ENCODE assay signal across 18 cellular contexts in the genomic region with DNA sequence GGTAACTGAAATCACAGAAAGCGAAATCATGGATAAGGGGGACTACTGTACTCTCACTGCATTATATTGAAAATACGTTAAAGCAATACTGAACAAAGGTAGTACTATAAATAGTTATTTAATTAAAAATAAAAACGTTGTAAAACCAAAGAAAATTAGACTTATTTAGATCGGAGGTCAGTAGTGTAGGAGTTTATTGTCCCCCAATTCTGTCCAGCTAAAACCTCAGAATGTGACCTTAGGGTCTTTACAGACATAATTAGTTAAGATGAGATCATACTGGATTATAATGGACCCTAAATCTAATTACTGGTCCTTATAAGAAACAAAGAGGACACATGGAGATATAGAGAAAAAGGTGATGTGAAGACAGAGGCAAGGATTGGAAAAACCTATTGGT.
DNase-seq lines count a peak whose midpoint lies in the region; ATAC-seq, FAIRE-seq and TF ChIP-seq lines count a peak whose summit lies in the region.
"Had no signal": no experiment of that assay in that cellular context is flagged by ENCODE, and none has a peak within 500 bp of the region (broad histone marks: within the 10 kb centered on the region; RNA-seq: fewer than 3 reads in every experiment).

No MANE protein-coding gene starts in this region.

- H3K4me3 Mint-ChIP-seq in astrocyte (ENCODE audit: unreplicated experiment) = peak overlapping the region; percentile 34
- H3K4me3 Mint-ChIP-seq: CD8-positive, alpha-beta T cell had no signal

- no peaks in the 10 kb centered on the region for H4K20me1 ChIP-seq in SK-N-SH (ENCODE audit: insufficient read depth)
- H4K20me1 ChIP-seq in astrocyte (ENCODE audit: insufficient read depth, low read length) = no peaks in the 10 kb centered on the region

- H3K4me3 ChIP-seq in SK-N-SH (ENCODE audit: low read depth in 2 of 2, low read length in 1 of 2) = no peak overlapping the region
- H3K4me3 ChIP-seq in astrocyte (ENCODE audit: insufficient read depth, low read depth, low read length) = no peak overlapping the region
- H3K4me3 ChIP-seq: BLaER1, HAP-1 had no signal

- H3K4me1 Mint-ChIP-seq in astrocyte (ENCODE audit: low read depth, unreplicated experiment) = peaks cover 47% of the 10 kb centered on the region

- no peaks in the 10 kb centered on the region for H3K9me3 ChIP-seq in SK-N-SH
- H3K9me3 ChIP-seq in astrocyte (ENCODE audit: insufficient read depth, low read depth, low read length) = no peaks in the 10 kb centered on the region
- H3K9me3 ChIP-seq: HAP-1 had no signal

- no peak overlapping the region for H3K27ac ChIP-seq in SK-N-SH (ENCODE audit: low read depth in 2 of 2, low read length in 1 of 2)
- no peak overlapping the region for H3K27ac ChIP-seq in astrocyte (ENCODE audit: low read depth, low read length)
- H3K27ac ChIP-seq: 22Rv1, BLaER1 had no signal

- no peak for DNase-seq in SK-N-SH
- peak; percentile 72 for DNase-seq in NCI-H82 treated with DMSO at 0.1 percent for 48 hours (lab: John Stamatoyannopoulos, UW; ENCODE audit: unreplicated experiment)
- DNase-seq in astrocyte (ENCODE audit: low read depth) = no peak
- no peak for DNase-seq in NAMALWA (ENCODE audit: low spot score)
- no peak for DNase-seq in SIG-M5 (lab: John Stamatoyannopoulos, UW)
- DNase-seq in frontal cortex (ENCODE audit: low spot score in 2 of 2) = no peak
- DNase-seq in pons (ENCODE audit: low spot score) = no peak
- DNase-seq: CD8-positive, alpha-beta T cell; DMS153; DMS79; GDM1 had no signal

- FAIRE-seq in astrocyte (lab: Jason Lieb, UNC) = no peak
- no peak for FAIRE-seq in frontal cortex (lab: Jason Lieb, UNC)
- FAIRE-seq: GM12892, GM18507, H1 had no signal

- H3K9ac ChIP-seq in SK-N-SH = no peak overlapping the region
- H3K9ac ChIP-seq in astrocyte (ENCODE audit: low read length) = no peak overlapping the region
- H3K9ac ChIP-seq: BLaER1 had no signal

- H2AFZ ChIP-seq in SK-N-SH (ENCODE audit: low read depth) (no peak overlapping the region), astrocyte (ENCODE audit: low read depth, low read length) (no peak overlapping the region)

- no peaks in the 10 kb centered on the region for H3K36me3 Mint-ChIP-seq in astrocyte (ENCODE audit: low read depth, unreplicated experiment)
- H3K36me3 Mint-ChIP-seq: CD8-positive, alpha-beta T cell had no signal

- no peak for TF ChIP-seq RAD21 in SK-N-SH (IDR thresholded peaks at IDR 0.05; ENCODE audit: low read length)

- WGBS in SK-N-SH (ENCODE audit: low lambda C conversion rate) = 73% methylated on average over 4 of the region's 4 CpGs

- no peak for TF ChIP-seq EP300 in SK-N-SH (IDR thresholded peaks at IDR 0.05; ENCODE audit: borderline replicate concordance in 1 of 2, low read depth in 1 of 2, low read length in 1 of 2)

- H3K4me2 ChIP-seq in SK-N-SH = no peak overlapping the region
- no peak overlapping the region for H3K4me2 ChIP-seq in astrocyte (ENCODE audit: low read length)
- H3K4me2 ChIP-seq: BLaER1 had no signal

- TF ChIP-seq CTCF in SK-N-SH (IDR thresholded peaks at IDR 0.05) (no peak), astrocyte (IDR thresholded peaks at IDR 0.05; ENCODE audit: insufficient read depth, low read depth, low read length) (no peak)

- no peaks in the 10 kb centered on the region for H3K9me3 Mint-ChIP-seq in astrocyte (ENCODE audit: unreplicated experiment)
- H3K9me3 Mint-ChIP-seq: CD8-positive, alpha-beta T cell had no signal

- H3K27me3 ChIP-seq in SK-N-SH (ENCODE audit: insufficient read depth) = no peaks in the 10 kb centered on the region
- H3K27me3 ChIP-seq in astrocyte (ENCODE audit: insufficient read depth, low read length) = no peaks in the 10 kb centered on the region
- H3K27me3 ChIP-seq: BLaER1 had no signal

- H3K4me1 ChIP-seq in SK-N-SH (ENCODE audit: control insufficient read depth in 1 of 2, insufficient read depth in 2 of 2, low read depth in 1 of 2, low read length in 1 of 2) = peaks cover 0 to 6% of the 10 kb centered on the region in 2 experiments; a peak in 1 of 4 replicates
- H3K4me1 ChIP-seq in astrocyte (ENCODE audit: insufficient read depth, low read length) = peaks cover 7% of the 10 kb centered on the region

- no peak overlapping the region for H3K27ac Mint-ChIP-seq in astrocyte (ENCODE audit: unreplicated experiment)
- H3K27ac Mint-ChIP-seq: CD8-positive, alpha-beta T cell had no signal

- H3K79me2 ChIP-seq in SK-N-SH (ENCODE audit: insufficient read depth) (peaks cover 3% of the 10 kb centered on the region; the same call in 1 of the 2 replicates), astrocyte (ENCODE audit: insufficient read depth, low read length) (peaks cover 15% of the 10 kb centered on the region)

- no peaks in the 10 kb centered on the region for H3K27me3 Mint-ChIP-seq in astrocyte (ENCODE audit: low read depth, unreplicated experiment)

- H3K36me3 ChIP-seq in SK-N-SH (replicated peaks in 1 of 2; ENCODE audit: control insufficient read depth in 1 of 2, insufficient read depth in 2 of 2, low read length in 1 of 2) (no peaks in the 10 kb centered on the region), astrocyte (ENCODE audit: insufficient read depth, low read length) (no peaks in the 10 kb centered on the region)
- H3K36me3 ChIP-seq: BLaER1, HAP-1 had no signal

- POLR2A ChIA-PET in SK-N-SH (lab: Yijun Ruan, JAX) = no interaction called here

- no peaks in the 10 kb centered on the region for H3K9me2 ChIP-seq in SK-N-SH

- ATAC-seq in SK-N-SH treated with all-trans-retinoic acid at 6 μM for 48 hours = no peak
- ATAC-seq: CD8-positive, alpha-beta T cell had no signal

- CTCF ChIA-PET in SK-N-SH (lab: Yijun Ruan, JAX) = interaction anchor here (1.3 kb wide), 1 partner anchor 227 kb away, joined by 3 read pairs; no protein-coding TSS in a partner anchor

- no peaks in the 10 kb centered on the region for H3F3A ChIP-seq in SK-N-SH (replicated peaks; ENCODE audit: insufficient read depth)

TF ChIP-seq in SK-N-SH treated with all-trans-retinoic acid at 6 μM for 48 hours, 23 proteins besides CTCF, POLR2A, EP300 and RAD21:
- TF ChIP-seq ZNF70 (CRISPR knock-in tag; IDR thresholded peaks at IDR 0.05) (peak; percentile 55; the same call in 1 of the 2 replicates), ZFP30 (CRISPR knock-in tag; IDR thresholded peaks at IDR 0.05) (no peak), ZFP3 (CRISPR knock-in tag; IDR thresholded peaks at IDR 0.05) (peak; percentile 80), OSR1 (CRISPR knock-in tag; IDR thresholded peaks at IDR 0.05) (no peak)
TF ChIP-seq in SK-N-SH treated with all-trans-retinoic acid at 6 μM for 48 hours: peak in this region for 2.

TF ChIP-seq in SK-N-SH, 30 proteins besides CTCF, POLR2A, EP300 and RAD21:
- no peak for TF ChIP-seq TCF12 (IDR thresholded peaks at IDR 0.05)
- TF ChIP-seq, protein P1, sequence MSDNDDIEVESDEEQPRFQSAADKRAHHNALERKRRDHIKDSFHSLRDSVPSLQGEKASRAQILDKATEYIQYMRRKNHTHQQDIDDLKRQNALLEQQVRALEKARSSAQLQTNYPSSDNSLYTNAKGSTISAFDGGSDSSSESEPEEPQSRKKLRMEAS (IDR thresholded peaks at IDR 0.05; ENCODE audit: low read depth) = no peak
- TF ChIP-seq, protein P2, sequence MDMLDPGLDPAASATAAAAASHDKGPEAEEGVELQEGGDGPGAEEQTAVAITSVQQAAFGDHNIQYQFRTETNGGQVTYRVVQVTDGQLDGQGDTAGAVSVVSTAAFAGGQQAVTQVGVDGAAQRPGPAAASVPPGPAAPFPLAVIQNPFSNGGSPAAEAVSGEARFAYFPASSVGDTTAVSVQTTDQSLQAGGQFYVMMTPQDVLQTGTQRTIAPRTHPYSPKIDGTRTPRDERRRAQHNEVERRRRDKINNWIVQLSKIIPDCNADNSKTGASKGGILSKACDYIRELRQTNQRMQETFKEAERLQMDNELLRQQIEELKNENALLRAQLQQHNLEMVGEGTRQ (IDR thresholded peaks at IDR 0.05; ENCODE audit: borderline replicate concordance, low read depth, low read length) = no peak
- TF ChIP-seq SMC3 (IDR thresholded peaks at IDR 0.05; ENCODE audit: low read depth, low read length) = no peak
- no peak for TF ChIP-seq FOXM1 (IDR thresholded peaks at IDR 0.05; ENCODE audit: low read depth)
- TF ChIP-seq, protein P3, sequence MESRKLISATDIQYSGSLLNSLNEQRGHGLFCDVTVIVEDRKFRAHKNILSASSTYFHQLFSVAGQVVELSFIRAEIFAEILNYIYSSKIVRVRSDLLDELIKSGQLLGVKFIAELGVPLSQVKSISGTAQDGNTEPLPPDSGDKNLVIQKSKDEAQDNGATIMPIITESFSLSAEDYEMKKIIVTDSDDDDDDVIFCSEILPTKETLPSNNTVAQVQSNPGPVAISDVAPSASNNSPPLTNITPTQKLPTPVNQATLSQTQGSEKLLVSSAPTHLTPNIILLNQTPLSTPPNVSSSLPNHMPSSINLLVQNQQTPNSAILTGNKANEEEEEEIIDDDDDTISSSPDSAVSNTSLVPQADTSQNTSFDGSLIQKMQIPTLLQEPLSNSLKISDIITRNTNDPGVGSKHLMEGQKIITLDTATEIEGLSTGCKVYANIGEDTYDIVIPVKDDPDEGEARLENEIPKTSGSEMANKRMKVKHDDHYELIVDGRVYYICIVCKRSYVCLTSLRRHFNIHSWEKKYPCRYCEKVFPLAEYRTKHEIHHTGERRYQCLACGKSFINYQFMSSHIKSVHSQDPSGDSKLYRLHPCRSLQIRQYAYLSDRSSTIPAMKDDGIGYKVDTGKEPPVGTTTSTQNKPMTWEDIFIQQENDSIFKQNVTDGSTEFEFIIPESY (IDR thresholded peaks at IDR 0.05; ENCODE audit: borderline replicate concordance, low read depth) = no peak
- no peak for TF ChIP-seq GABPA (IDR thresholded peaks at IDR 0.05; ENCODE audit: low read depth)
- no peak for TF ChIP-seq ELF1 (IDR thresholded peaks at IDR 0.05)
- no peak for TF ChIP-seq SIN3A (IDR thresholded peaks at IDR 0.05; ENCODE audit: borderline replicate concordance, low read depth, low read length)
